Comparison of ENCODE assay signal across 27 cellular contexts in the genomic region with DNA sequence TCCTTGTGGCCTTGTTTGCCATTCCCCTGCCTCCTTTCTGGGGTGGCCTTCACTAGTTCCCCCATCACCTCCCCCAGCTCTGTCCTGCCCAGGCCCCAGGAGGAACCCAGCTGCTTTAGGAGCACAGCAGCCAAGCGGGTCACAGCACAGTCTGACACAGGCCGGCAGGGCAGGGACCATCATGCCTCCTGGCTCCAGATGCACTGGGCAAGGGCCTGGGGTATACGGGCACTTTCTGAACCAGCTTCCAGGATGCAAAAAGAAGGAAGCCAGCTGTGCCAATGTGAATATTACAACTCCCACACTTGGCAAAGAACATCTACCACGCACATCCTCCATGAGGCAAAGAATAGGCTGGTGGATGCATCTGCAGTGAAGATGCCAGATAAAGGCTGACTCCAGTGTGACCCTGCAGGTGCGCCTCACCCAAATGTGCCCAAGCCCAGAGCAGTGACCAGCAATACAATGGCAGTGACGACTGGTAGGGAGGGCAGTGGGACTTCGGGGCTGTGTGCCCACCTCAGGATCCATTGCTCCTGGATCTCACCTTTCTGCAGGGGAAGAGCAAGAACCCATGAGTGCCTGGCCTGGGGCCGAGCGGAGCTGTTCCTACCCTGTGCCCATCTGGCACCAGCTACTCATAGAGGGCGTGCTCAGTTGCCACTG. TPM values are rescaled to one million over a fixed set of nuclear protein-coding genes. Genes with fewer than 3 reads are reported as not detected.
DNase-seq lines count a peak whose midpoint lies in the region; ATAC-seq, FAIRE-seq and TF ChIP-seq lines count a peak whose summit lies in the region.
"Had no signal": no experiment of that assay in that cellular context is flagged by ENCODE, and none has a peak within 500 bp of the region (broad histone marks: within the 10 kb centered on the region; RNA-seq: fewer than 3 reads in every experiment).

No MANE protein-coding gene starts in this region.

- TF ChIP-seq POLR2A in suprapubic skin (IDR thresholded peaks at IDR 0.05) (no peak), GM12892 (IDR thresholded peaks at IDR 0.05; ENCODE audit: low read depth, low read length) (no peak)

- ATAC-seq in left cardiac atrium = no peak
- ATAC-seq in left lobe of liver = no peak
- ATAC-seq in left colon = no peak
- ATAC-seq: activated CD4-positive, CD25-positive, alpha-beta regulatory T cell treated with anti-CD3 and anti-CD28 coated beads, Interleukin-2, amount 50 U/mL, for 24 hours; PC-3 had no signal

- no peak for FAIRE-seq in GM12892 (lab: Jason Lieb, UNC)
- FAIRE-seq: keratinocyte had no signal

- TF ChIP-seq EP300 in suprapubic skin (IDR thresholded peaks at IDR 0.05) = no peak

- TF ChIP-seq CTCF in left ventricle myocardium inferior (IDR thresholded peaks at IDR 0.05; ENCODE audit: borderline replicate concordance) = no peak
- no peak for TF ChIP-seq CTCF in suprapubic skin (IDR thresholded peaks at IDR 0.05)

- intact Hi-C loops in left ventricle myocardium inferior (cut with micrococcal nuclease) (no loop called here), left cardiac atrium (cut with DNase I) (no loop called here), left colon (cut with DNase I, micrococcal nuclease) (no loop called here)

- no peaks in the 10 kb centered on the region for H3K36me3 ChIP-seq in left ventricle myocardium inferior
- H3K36me3 ChIP-seq in suprapubic skin = no peaks in the 10 kb centered on the region
- H3K36me3 ChIP-seq: colonic mucosa had no signal

- DNase-seq in left ventricle myocardium inferior (peak; percentile 4), left cardiac atrium (no peak), left lobe of liver (ENCODE audit: low spot score) (peak; percentile 37), suprapubic skin (ENCODE audit: low spot score in 2 of 2) (peak; percentile 31 to 50), RPMI8226 (no peak), GM12892 (ENCODE audit: insufficient read length) (no peak), left colon (no peak)
- DNase-seq in activated CD8-positive, alpha-beta memory T cell treated with anti-CD3 and anti-CD28 coated beads, Interleukin-2, amount 50 U/mL, for 48 hours = peak; percentile 48
- DNase-seq: activated naive CD4-positive, alpha-beta T cell treated with Interleukin-2 at 50 U/mL for 16 hours; CD4-positive, CD25-positive, alpha-beta regulatory T cell; colonic mucosa; DMS79 treated with DMSO at 0.1 percent for 48 hours; foreskin fibroblast; hippocampal formation; KBM-7; mesendoderm; NCI-H187 treated with DMSO at 0.1 percent for 48 hours; NCI-H226; nephron progenitor cell; PC-3; stimulated activated CD4-positive, alpha-beta T cell treated with anti-CD3 and anti-CD28 coated beads, Interleukin-12 subunit alpha, Interleukin-12 subunit beta, amount 100 ng/mL, for 4 hours; T1000 had no signal

- no peaks in the 10 kb centered on the region for H3K4me1 ChIP-seq in left ventricle myocardium inferior
- H3K4me1 ChIP-seq in suprapubic skin = no peaks in the 10 kb centered on the region
- H3K4me1 ChIP-seq: colonic mucosa had no signal

- H3K4me3 ChIP-seq in left ventricle myocardium inferior = no peak overlapping the region
- no peak overlapping the region for H3K4me3 ChIP-seq in suprapubic skin
- H3K4me3 ChIP-seq: colonic mucosa had no signal

- H3K9me3 ChIP-seq in left ventricle myocardium inferior (replicated peaks) = no peaks in the 10 kb centered on the region
- H3K9me3 ChIP-seq in suprapubic skin = no peaks in the 10 kb centered on the region
- H3K9me3 ChIP-seq: colonic mucosa had no signal

- 82% methylated on average over 6 of the region's 10 CpGs for WGBS in suprapubic skin

- H3K27ac ChIP-seq in left ventricle myocardium inferior (replicated peaks) (no peak overlapping the region), suprapubic skin (no peak overlapping the region)
- H3K27ac ChIP-seq: colonic mucosa, epithelial cell of prostate had no signal

- H3K27me3 ChIP-seq in left ventricle myocardium inferior (ENCODE audit: low read depth) = peaks cover 11% of the 10 kb centered on the region
- no peaks in the 10 kb centered on the region for H3K27me3 ChIP-seq in suprapubic skin
- H3K27me3 ChIP-seq: colonic mucosa had no signal

RNA-seq across cellular contexts. Expression of a gene that starts 6.3 kb away (rescaled TPM):
- total RNA-seq in left ventricle myocardium inferior (not detected), left cardiac atrium (not detected), left lobe of liver (not detected), suprapubic skin (not detected), left colon (not detected)
- polyA plus RNA-seq in GM12892 (2012; ENCODE audit: missing spikeins) = not detected
- total RNA-seq: CD4-positive, CD25-positive, alpha-beta regulatory T cell; PC-3; pulmonary artery endothelial cell; SK-MEL-5 had no signal
- polyA plus RNA-seq: CD4-positive, CD25-positive, alpha-beta regulatory T cell; keratinocyte had no signal

RNA-seq across cellular contexts. Expression of a gene that starts 19.4 kb away (rescaled TPM):
- not detected for total RNA-seq in left ventricle myocardium inferior
- not detected for total RNA-seq in left cardiac atrium
- total RNA-seq in left lobe of liver = not detected
- not detected for total RNA-seq in suprapubic skin
- not detected for polyA plus RNA-seq in GM12892 (2012; ENCODE audit: missing spikeins)
- total RNA-seq in left colon = not detected
- total RNA-seq: CD4-positive, CD25-positive, alpha-beta regulatory T cell; pulmonary artery endothelial cell; SK-MEL-5 had no signal
- polyA plus RNA-seq: CD4-positive, CD25-positive, alpha-beta regulatory T cell had no signal

RNA-seq across cellular contexts. Expression of a gene that starts 42.7 kb away (rescaled TPM):
- total RNA-seq in left ventricle myocardium inferior (2.7 TPM), left cardiac atrium (1 to 10 TPM; 1.6 to 4.4 TPM), left lobe of liver (3.7 TPM), suprapubic skin (under 1 TPM in 3 of 4 donors, not detected in 1; 0.21 to 0.89 (median 0.23) TPM), left colon (under 1 TPM; 0.58 to 0.59 TPM)
- polyA plus RNA-seq in GM12892 (2012; ENCODE audit: missing spikeins) = not detected
- total RNA-seq: pulmonary artery endothelial cell had no signal

Comparison
In these comparisons a context has a peak if more than half of its experiments do, and no peak if none do; other contexts are left out.
1. DNase-seq: peak in left ventricle myocardium inferior (single experiment), activated CD8-positive, alpha-beta memory T cell treated with anti-CD3 and anti-CD28 coated beads, Interleukin-2, amount 50 U/mL, for 48 hours (single experiment), left lobe of liver (single experiment) and suprapubic skin (2 of 2); none in left cardiac atrium (single experiment), RPMI8226 (single experiment), GM12892 (single experiment) and left colon (0 of 2).